ENCODE assay signal across 9 cellular contexts in the genomic region with DNA sequence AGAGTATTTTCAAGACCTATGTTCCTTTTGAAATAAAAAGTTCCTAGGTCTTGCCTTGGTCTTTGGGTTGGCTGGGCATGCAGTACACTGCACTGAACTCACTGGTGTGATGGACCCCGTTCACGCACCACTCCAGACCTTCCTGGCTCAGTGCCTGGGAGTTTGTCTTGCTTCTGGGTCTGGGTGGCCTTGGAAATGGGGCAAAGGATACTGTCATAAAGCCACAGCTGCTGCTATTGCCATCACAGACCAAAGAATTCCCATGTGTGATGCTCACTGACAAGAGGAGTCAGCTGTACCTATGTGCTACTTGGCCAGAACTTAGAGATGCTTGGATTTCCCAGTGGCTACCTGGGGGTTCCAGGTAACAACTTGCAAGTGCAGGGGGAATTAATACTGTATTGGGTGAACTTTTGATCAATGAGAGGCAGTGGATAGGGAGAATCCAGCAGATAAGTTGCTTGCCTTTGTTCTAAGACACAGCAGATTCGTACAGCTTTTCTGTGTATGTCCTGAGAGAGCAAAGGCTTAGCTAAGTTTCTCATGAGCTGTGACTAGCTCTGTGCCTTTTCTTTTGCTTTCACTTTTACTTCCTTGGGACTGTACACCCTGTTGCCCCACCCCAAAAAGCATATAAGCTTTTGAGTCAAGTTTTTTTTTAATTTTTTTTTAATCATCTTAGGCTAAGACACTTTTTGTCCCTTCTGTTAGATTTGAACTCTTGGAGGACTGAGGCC.
A peak's percentile ranks its signal among the peaks of the same experiment; 100 is the strongest.
DNase-seq lines count a peak whose midpoint lies in the region; ATAC-seq and TF ChIP-seq lines count a peak whose summit lies in the region.
"Had no signal": no experiment of that assay in that cellular context is flagged by ENCODE, and none has a peak within 500 bp of the region (broad histone marks: within the 10 kb centered on the region; RNA-seq: fewer than 3 reads in every experiment).

No MANE protein-coding gene starts in this region.

- ATAC-seq in GM21515 (IDR thresholded peaks at IDR 0.05; ENCODE audit: unreplicated experiment), result no peak
- no peak for ATAC-seq in esophagus mucosa
- ATAC-seq in SK-N-SH treated with all-trans-retinoic acid at 6 μM for 48 hours, result no peak
- ATAC-seq in HG02970 (IDR thresholded peaks at IDR 0.05; ENCODE audit: low FRiP score, unreplicated experiment), result no peak

- H3K27me3 ChIP-seq in OCI-LY1 (ENCODE audit: insufficient read depth, low read length), result no peaks in the 10 kb centered on the region
- H3K27me3 ChIP-seq in colonic mucosa, result no peaks in the 10 kb centered on the region

- H3K4me1 ChIP-seq in OCI-LY1 (ENCODE audit: insufficient read depth, low read length, severe bottlenecking) (peaks cover 18% of the 10 kb centered on the region), colonic mucosa (no peaks in the 10 kb centered on the region)

- peak; percentile 49 for DNase-seq in stimulated activated CD4-positive, alpha-beta T cell treated with anti-CD3 and anti-CD28 coated beads, Interleukin-4, amount 100 ng/mL, for 24 hours
- no peak for DNase-seq in stimulated activated CD4-positive, alpha-beta T cell treated with anti-CD3 and anti-CD28 coated beads, Interleukin-4, amount 100 ng/mL, for 1 hour
- no peak for DNase-seq in colonic mucosa
- DNase-seq: heart left ventricle had no signal

- no peaks in the 10 kb centered on the region for H4K20me1 ChIP-seq in OCI-LY1 (ENCODE audit: insufficient read depth, low read length)

- TF ChIP-seq CTCF in OCI-LY1 (IDR thresholded peaks at IDR 0.05; ENCODE audit: low read length), result no peak
- TF ChIP-seq CTCF in colonic mucosa (IDR thresholded peaks at IDR 0.05), result no peak

- no peaks in the 10 kb centered on the region for H3K9me3 ChIP-seq in OCI-LY1 (ENCODE audit: low read length)
- H3K9me3 ChIP-seq in colonic mucosa, result no peaks in the 10 kb centered on the region
- H3K9me3 ChIP-seq: heart left ventricle had no signal

- H3K4me3 ChIP-seq in OCI-LY1 (ENCODE audit: low read depth, low read length, poor library complexity, severe bottlenecking) (no peak overlapping the region), colonic mucosa (no peak overlapping the region)

- H3K9ac ChIP-seq in OCI-LY1 (ENCODE audit: low read length) (no peak overlapping the region), colonic mucosa (ENCODE audit: low read depth in 2 of 2, low read length in 2 of 2) (peak overlapping the region in 1 of 2 donors; percentile 13)

- H3K36me3 ChIP-seq in OCI-LY1 (ENCODE audit: insufficient read depth, low read length) (0 out of 2 replicates have a peak, but pooled peaks cover 4% of the 10 kb centered on the region), colonic mucosa (no peaks in the 10 kb centered on the region)
- H3K36me3 ChIP-seq: heart left ventricle had no signal

- H3K79me2 ChIP-seq in OCI-LY1 (ENCODE audit: insufficient read depth, low read length), result peaks cover 7% of the 10 kb centered on the region; the same call in 1 of the 2 replicates

- no peak overlapping the region for H3K27ac ChIP-seq in OCI-LY1 (ENCODE audit: low read depth, low read length, poor library complexity, severe bottlenecking)
- peak overlapping the region; percentile 57 for H3K27ac ChIP-seq in colonic mucosa

- intact Hi-C loops in colonic mucosa (cut with DNase I), result no loop called here

- no peaks in the 10 kb centered on the region for H3K9me2 ChIP-seq in OCI-LY1 (ENCODE audit: low read depth, low read length)

- H3K4me2 ChIP-seq in OCI-LY1 (ENCODE audit: low read length), result peak overlapping the region; percentile 3; the same call in 1 of the 2 replicates

- H3F3A ChIP-seq in OCI-LY1 (ENCODE audit: insufficient read depth, low read length), result no peaks in the 10 kb centered on the region

- H2AFZ ChIP-seq in OCI-LY1 (ENCODE audit: low read length), result no peak overlapping the region

TF ChIP-seq in SK-N-SH treated with all-trans-retinoic acid at 6 μM for 48 hours, 23 proteins besides CTCF, POLR2A, EP300 and RAD21:
- no peak for TF ChIP-seq TCF4 (CRISPR knock-in tag; IDR thresholded peaks at IDR 0.05; ENCODE audit: borderline replicate concordance)
- TF ChIP-seq RARB (CRISPR knock-in tag; IDR thresholded peaks at IDR 0.05), result no peak
- no peak for TF ChIP-seq ZNF70 (CRISPR knock-in tag; IDR thresholded peaks at IDR 0.05)
- no peak for TF ChIP-seq ZFP30 (CRISPR knock-in tag; IDR thresholded peaks at IDR 0.05)
- TF ChIP-seq CSDC2 (CRISPR knock-in tag; IDR thresholded peaks at IDR 0.05), result no peak
- TF ChIP-seq, protein P1, sequence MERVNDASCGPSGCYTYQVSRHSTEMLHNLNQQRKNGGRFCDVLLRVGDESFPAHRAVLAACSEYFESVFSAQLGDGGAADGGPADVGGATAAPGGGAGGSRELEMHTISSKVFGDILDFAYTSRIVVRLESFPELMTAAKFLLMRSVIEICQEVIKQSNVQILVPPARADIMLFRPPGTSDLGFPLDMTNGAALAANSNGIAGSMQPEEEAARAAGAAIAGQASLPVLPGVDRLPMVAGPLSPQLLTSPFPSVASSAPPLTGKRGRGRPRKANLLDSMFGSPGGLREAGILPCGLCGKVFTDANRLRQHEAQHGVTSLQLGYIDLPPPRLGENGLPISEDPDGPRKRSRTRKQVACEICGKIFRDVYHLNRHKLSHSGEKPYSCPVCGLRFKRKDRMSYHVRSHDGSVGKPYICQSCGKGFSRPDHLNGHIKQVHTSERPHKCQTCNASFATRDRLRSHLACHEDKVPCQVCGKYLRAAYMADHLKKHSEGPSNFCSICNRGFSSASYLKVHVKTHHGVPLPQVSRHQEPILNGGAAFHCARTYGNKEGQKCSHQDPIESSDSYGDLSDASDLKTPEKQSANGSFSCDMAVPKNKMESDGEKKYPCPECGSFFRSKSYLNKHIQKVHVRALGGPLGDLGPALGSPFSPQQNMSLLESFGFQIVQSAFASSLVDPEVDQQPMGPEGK (CRISPR knock-in tag; IDR thresholded peaks at IDR 0.05; ENCODE audit: borderline replicate concordance), result no peak
- no peak for TF ChIP-seq ZC3H10 (CRISPR knock-in tag; IDR thresholded peaks at IDR 0.05)
- TF ChIP-seq GLIS3 (CRISPR knock-in tag; IDR thresholded peaks at IDR 0.05), result no peak
- no peak for TF ChIP-seq ZFP3 (CRISPR knock-in tag; IDR thresholded peaks at IDR 0.05)
- no peak for TF ChIP-seq CSRNP3 (CRISPR knock-in tag; IDR thresholded peaks at IDR 0.05)
- no peak for TF ChIP-seq PPARA (CRISPR knock-in tag; IDR thresholded peaks at IDR 0.05; ENCODE audit: borderline replicate concordance)
TF ChIP-seq in SK-N-SH treated with all-trans-retinoic acid at 6 μM for 48 hours: peak in this region for 0.
